In genomic region chr4:146485968-146486367, GRCh38 we compare ENCODE assay signal across 18 cellular contexts. TPM values are rescaled to one million over a fixed set of nuclear protein-coding genes. Genes with fewer than 3 reads are reported as not detected.
DNase-seq lines count a peak whose midpoint lies in the region; ATAC-seq, FAIRE-seq and TF ChIP-seq lines count a peak whose summit lies in the region.
"Had no signal": no experiment of that assay in that cellular context is flagged by ENCODE, and none has a peak within 500 bp of the region (broad histone marks: within the 10 kb centered on the region; RNA-seq: fewer than 3 reads in every experiment).

No MANE protein-coding gene starts in this region.

- H3K36me3 ChIP-seq in esophagus muscularis mucosa (peaks cover 0 to 25% (median 6%) of the 10 kb centered on the region in 4 donors), sigmoid colon (peaks cover 0 to 11% (median 0%) of the 10 kb centered on the region in 4 donors)
- H3K36me3 ChIP-seq: colonic mucosa had no signal

- H3K4me1 ChIP-seq in esophagus muscularis mucosa (no peaks in the 10 kb centered on the region), sigmoid colon (no peaks in the 10 kb centered on the region)
- H3K4me1 ChIP-seq: colonic mucosa had no signal

- H3K9me3 ChIP-seq in esophagus muscularis mucosa = peaks cover 0 to 26% (median 18%) of the 10 kb centered on the region in 4 donors
- peaks cover 0 to 16% (median 2%) of the 10 kb centered on the region in 4 donors for H3K9me3 ChIP-seq in sigmoid colon
- H3K9me3 ChIP-seq: colonic mucosa had no signal

- H3K4me3 ChIP-seq in esophagus muscularis mucosa (no peak overlapping the region), sigmoid colon (no peak overlapping the region)
- H3K4me3 ChIP-seq: colonic mucosa, mucosa of descending colon, smooth muscle cell had no signal

- H3K4me3 Mint-ChIP-seq in glutamatergic neuron (ENCODE audit: unreplicated experiment) = no peak overlapping the region

- TF ChIP-seq CTCF in GM13976 (IDR thresholded peaks at IDR 0.05; ENCODE audit: borderline replicate concordance, control extremely low read depth, extremely low read depth, insufficient read depth, missing control alignments) (no peak), esophagus muscularis mucosa (IDR thresholded peaks at IDR 0.05) (no peak), glutamatergic neuron (IDR thresholded peaks at IDR 0.05; ENCODE audit: partially characterized antibody, unreplicated experiment) (no peak), sigmoid colon (IDR thresholded peaks at IDR 0.05) (no peak)

- no peak overlapping the region for H3K27ac ChIP-seq in esophagus muscularis mucosa (replicated peaks in 1 of 4)
- no peak overlapping the region for H3K27ac ChIP-seq in sigmoid colon
- H3K27ac ChIP-seq: colonic mucosa had no signal

- peak; percentile 17 for DNase-seq in GM13976 (ENCODE audit: low spot score)
- no peak for DNase-seq in GM19239 (ENCODE audit: insufficient read length, low spot score)
- DNase-seq in stimulated activated CD4-positive, alpha-beta T cell treated with anti-CD3 and anti-CD28 coated beads, Interleukin-15, amount 100 ng/mL, for 24 hours = no peak
- no peak for DNase-seq in esophagus muscularis mucosa (ENCODE audit: extremely low spot score)
- no peak for DNase-seq in glutamatergic neuron
- no peak for DNase-seq in sigmoid colon
- DNase-seq: activated CD4-positive, alpha-beta T cell treated with anti-CD3 and anti-CD28 coated beads, Interleukin-2, amount 50 U/mL, for 4 hours; anterior cingulate cortex; colonic mucosa; GOT3; left cardiac atrium; mucosa of descending colon; NCI-H1105 had no signal

- intact Hi-C loops in esophagus muscularis mucosa (cut with DNase I) = no loop called here
- intact Hi-C loops in sigmoid colon (cut with DNase I) = no loop called here

- FAIRE-seq in GM19239 (lab: Jason Lieb, UNC) = peak; percentile 69

- ATAC-seq in HG02840 (IDR thresholded peaks at IDR 0.05; ENCODE audit: low FRiP score, unreplicated experiment) (peak; percentile 54), HG03520 (IDR thresholded peaks at IDR 0.05; ENCODE audit: unreplicated experiment) (peak; percentile 51)
- ATAC-seq: esophagus mucosa, left cardiac atrium had no signal

- in situ Hi-C loops in GM13976 (cut with MboI; ENCODE audit: low sequenced_read_pairs, unreplicated experiment) = no loop called here

- H3K27ac Mint-ChIP-seq in glutamatergic neuron (ENCODE audit: unreplicated experiment) = no peak overlapping the region

- no peaks in the 10 kb centered on the region for H3K27me3 ChIP-seq in esophagus muscularis mucosa
- H3K27me3 ChIP-seq in sigmoid colon = no peaks in the 10 kb centered on the region
- H3K27me3 ChIP-seq: colonic mucosa had no signal

- H3K4me1 Mint-ChIP-seq in glutamatergic neuron (ENCODE audit: low read depth, unreplicated experiment) = no peaks in the 10 kb centered on the region

- TF ChIP-seq EP300 in esophagus muscularis mucosa (IDR thresholded peaks at IDR 0.05) (no peak), sigmoid colon (IDR thresholded peaks at IDR 0.05) (no peak)

- H3K36me3 Mint-ChIP-seq in glutamatergic neuron (ENCODE audit: unreplicated experiment) = peaks cover 6% of the 10 kb centered on the region

- H3K9me3 Mint-ChIP-seq in glutamatergic neuron (ENCODE audit: unreplicated experiment) = peaks cover 4% of the 10 kb centered on the region

- TF ChIP-seq POLR2A in esophagus muscularis mucosa (IDR thresholded peaks at IDR 0.05; ENCODE audit: low read depth) = no peak
- TF ChIP-seq POLR2A in sigmoid colon (IDR thresholded peaks at IDR 0.05) = no peak

- H3K27me3 Mint-ChIP-seq in glutamatergic neuron (ENCODE audit: unreplicated experiment) = no peaks in the 10 kb centered on the region
- H3K27me3 Mint-ChIP-seq: IgD-negative memory B cell had no signal

RNA-seq across cellular contexts. Expression of gene SLC10A7, which starts 35.8 kb away (rescaled TPM):
- total RNA-seq in esophagus muscularis mucosa (1 to 10 TPM; 3.3 to 6.2 (median 5.7) TPM), glutamatergic neuron (ENCODE audit: unreplicated experiment) (13.5 TPM), sigmoid colon (1 to 10 TPM; 4.8 to 9.3 (median 6.6) TPM)
- 1 to 10 TPM; 1.4 to 5.3 (median 2.4) TPM for polyA plus RNA-seq in sigmoid colon
